9 cellular contexts compared by ENCODE assay signal in genomic region chr2:72917138-72917874, GRCh38. TPM values are rescaled to one million over a fixed set of nuclear protein-coding genes. Genes with fewer than 3 reads are reported as not detected.
DNase-seq lines count a peak whose midpoint lies in the region; ATAC-seq and TF ChIP-seq lines count a peak whose summit lies in the region.
"Had no signal": no experiment of that assay in that cellular context is flagged by ENCODE, and none has a peak within 500 bp of the region (broad histone marks: within the 10 kb centered on the region; RNA-seq: fewer than 3 reads in every experiment).

EMX1 (plus strand) TSS chr2:72917519; CDS start chr2:72917853, 334 bp downstream.

- TF ChIP-seq EP300 in suprapubic skin (IDR thresholded peaks at IDR 0.05), result no peak

- WGBS in suprapubic skin, result 2% methylated on average over 34 of the region's 82 CpGs

- peak within 1 kb of the TSS; percentile 66 for H3K4me3 Mint-ChIP-seq in dendritic cell treated with granulocyte-macrophage colony-stimulating factor and Interleukin-4, amounts not matched to agents 40 ng/mL and 50 ng/mL, for 4 days

- H3K9me3 Mint-ChIP-seq in dendritic cell treated with granulocyte-macrophage colony-stimulating factor and Interleukin-4, amounts not matched to agents 40 ng/mL and 50 ng/mL, for 4 days, result no peaks in the 10 kb centered on the region

- H3K27ac ChIP-seq in suprapubic skin, result no peak within 1 kb of the TSS

- H3K27me3 ChIP-seq in suprapubic skin, result peaks cover 100% of the 10 kb centered on the region

- no peak within 1 kb of the TSS for H3K27ac Mint-ChIP-seq in dendritic cell treated with granulocyte-macrophage colony-stimulating factor and Interleukin-4, amounts not matched to agents 40 ng/mL and 50 ng/mL, for 4 days

- no peak for TF ChIP-seq POLR2A in suprapubic skin (IDR thresholded peaks at IDR 0.05)

- H3K4me1 ChIP-seq in suprapubic skin, result peaks cover 58% of the 10 kb centered on the region

- no peaks in the 10 kb centered on the region for H3K36me3 Mint-ChIP-seq in dendritic cell treated with granulocyte-macrophage colony-stimulating factor and Interleukin-4, amounts not matched to agents 40 ng/mL and 50 ng/mL, for 4 days (ENCODE audit: low read depth)

- H3K4me1 Mint-ChIP-seq in dendritic cell treated with granulocyte-macrophage colony-stimulating factor and Interleukin-4, amounts not matched to agents 40 ng/mL and 50 ng/mL, for 4 days (ENCODE audit: low read depth), result peaks cover 35% of the 10 kb centered on the region

- intact Hi-C loops in dendritic cell treated with granulocyte-macrophage colony-stimulating factor and Interleukin-4, amounts not matched to agents 40 ng/mL and 50 ng/mL, for 4 days (cut with micrococcal nuclease), result no loop called here

- ATAC-seq in GM21381 (IDR thresholded peaks at IDR 0.05; ENCODE audit: unreplicated experiment), result peak; percentile 37

- H3K9me3 ChIP-seq in suprapubic skin, result no peaks in the 10 kb centered on the region

- DNase-seq in DMS 273 (lab: John Stamatoyannopoulos, UW; ENCODE audit: unreplicated experiment) (peak; percentile 93), LoVo (ENCODE audit: low spot score) (peak; percentile 83), T-helper 1 cell (peak in 3 of 5 donors; percentile 23 to 43 (median 39)), mesenteric fat pad (ENCODE audit: low spot score) (peak; percentile 86), suprapubic skin (ENCODE audit: low spot score in 2 of 2) (peak in 1 of 2 donors; percentile 61), KG1 (lab: John Stamatoyannopoulos, UW) (no peak)

- H3K27me3 Mint-ChIP-seq in dendritic cell treated with granulocyte-macrophage colony-stimulating factor and Interleukin-4, amounts not matched to agents 40 ng/mL and 50 ng/mL, for 4 days, result peaks cover 86% of the 10 kb centered on the region

- no peak for TF ChIP-seq CTCF in suprapubic skin (IDR thresholded peaks at IDR 0.05)

- H3K36me3 ChIP-seq in suprapubic skin, result no peaks in the 10 kb centered on the region

- peak within 1 kb of the TSS; percentile 55 for H3K4me3 ChIP-seq in suprapubic skin

RNA-seq across cellular contexts. Expression of gene EMX1, which starts in this region (rescaled TPM):
- not detected for total RNA-seq in mesenteric fat pad
- total RNA-seq in suprapubic skin, result not detected
- total RNA-seq: HT1080 had no signal

Comparison
In these comparisons a context has a peak if more than half of its experiments do, and no peak if none do; other contexts are left out.
1. Peak in DNase-seq in mesenteric fat pad; RNA of the gene not detected or under 1 TPM.